Comparison of ENCODE assay signal across 38 cellular contexts in genomic region chr1:170370087-170370486, GRCh38.
"Had no signal": no experiment of that assay in that cellular context is flagged by ENCODE, and none has a peak within 500 bp of the region (broad histone marks: within the 10 kb centered on the region; RNA-seq: fewer than 3 reads in every experiment).

No MANE protein-coding gene starts in this region.

- H3K36me3 ChIP-seq: adrenal gland, ascending aorta, brain microvascular endothelial cell, breast epithelium, cardiac muscle cell had no signal

- H3K4me3 Mint-ChIP-seq: activated naive CD4-positive, alpha-beta T cell treated with anti-CD3 and anti-CD28 coated beads for 36 hours; activated naive CD4-positive, alpha-beta T cell treated with anti-CD3 and anti-CD28 coated beads, Interleukin-2, amount 10 ng/mL, durations not matched to agents 7 days and 5 days; activated naive CD4-positive, alpha-beta T cell treated with anti-CD3 and anti-CD28 coated beads, Interleukin-2, amount 50 U/mL, for 24 hours; activated naive CD8-positive, alpha-beta T cell; activated naive CD8-positive, alpha-beta T cell treated with anti-CD3 and anti-CD28 coated beads for 36 hours; activated naive CD8-positive, alpha-beta T cell treated with anti-CD3 and anti-CD28 coated beads, Interleukin-2, amount 10 ng/mL, durations not matched to agents 7 days and 5 days; activated naive CD8-positive, alpha-beta T cell treated with anti-CD3 and anti-CD28 coated beads, Interleukin-2, amount 50 U/mL, for 24 hours; activated T-cell treated with anti-CD3 and anti-CD28 coated beads, Interleukin-2, amount 50 U/mL, for 24 hours; activated T-cell treated with anti-CD3 and anti-CD28 coated beads, Interleukin-2, amount 50 U/mL, for 4 hours; activated T-cell treated with anti-CD3 and anti-CD28 coated beads, Interleukin-2, amount 50 U/mL, for 72 hours; activated T-helper 1 cell treated with anti-CD3 and anti-CD28 coated beads, Interleukin-12 subunit alpha, Interleukin-12 subunit beta, Interleukin-2, Interleukin-4 antibody, amounts not matched to agents 30 ng/mL and 10 ng/mL and 1 ng/mL, durations not matched to agents 14 hours and 24 hours and 36 hours; activated T-helper 17 cell treated with anti-CD3 and anti-CD28 coated beads, Interleukin-2, amount 50 U/mL, for 72 hours; brain; central memory CD8-positive, alpha-beta T cell had no signal

- H3K4me1 Mint-ChIP-seq: activated naive CD4-positive, alpha-beta T cell treated with anti-CD3 and anti-CD28 coated beads, Interleukin-2, amount 10 ng/mL, durations not matched to agents 7 days and 5 days; activated naive CD4-positive, alpha-beta T cell treated with anti-CD3 and anti-CD28 coated beads, Interleukin-2, amount 50 U/mL, for 24 hours; activated naive CD8-positive, alpha-beta T cell treated with anti-CD3 and anti-CD28 coated beads for 36 hours; activated naive CD8-positive, alpha-beta T cell treated with anti-CD3 and anti-CD28 coated beads, Interleukin-2, amount 10 ng/mL, durations not matched to agents 7 days and 5 days; activated naive CD8-positive, alpha-beta T cell treated with anti-CD3 and anti-CD28 coated beads, Interleukin-2, amount 50 U/mL, for 24 hours; activated T-helper 17 cell treated with anti-CD3 and anti-CD28 coated beads, Interleukin-2, amount 50 U/mL, for 72 hours; brain; central memory CD8-positive, alpha-beta T cell had no signal

- H3K27ac Mint-ChIP-seq: activated naive CD4-positive, alpha-beta T cell treated with anti-CD3 and anti-CD28 coated beads for 36 hours; activated naive CD4-positive, alpha-beta T cell treated with anti-CD3 and anti-CD28 coated beads, Interleukin-2, amount 10 ng/mL, durations not matched to agents 7 days and 5 days; activated naive CD4-positive, alpha-beta T cell treated with anti-CD3 and anti-CD28 coated beads, Interleukin-2, amount 50 U/mL, for 24 hours; activated naive CD4-positive, alpha-beta T cell treated with anti-CD3 and anti-CD28 coated beads, Interleukin-2, amount 50 U/mL, for 72 hours; activated naive CD8-positive, alpha-beta T cell; activated naive CD8-positive, alpha-beta T cell treated with anti-CD3 and anti-CD28 coated beads for 36 hours; activated naive CD8-positive, alpha-beta T cell treated with anti-CD3 and anti-CD28 coated beads, Interleukin-2, amount 10 ng/mL, durations not matched to agents 7 days and 5 days; activated naive CD8-positive, alpha-beta T cell treated with anti-CD3 and anti-CD28 coated beads, Interleukin-2, amount 50 U/mL, for 24 hours; activated T-cell treated with anti-CD3 and anti-CD28 coated beads, Interleukin-2, amount 50 U/mL, for 24 hours; activated T-cell treated with anti-CD3 and anti-CD28 coated beads, Interleukin-2, amount 50 U/mL, for 72 hours; activated T-helper 1 cell treated with anti-CD3 and anti-CD28 coated beads, Interleukin-12 subunit alpha, Interleukin-12 subunit beta, Interleukin-2, Interleukin-4 antibody, amounts not matched to agents 30 ng/mL and 10 ng/mL and 1 ng/mL, durations not matched to agents 14 hours and 24 hours and 36 hours; activated T-helper 17 cell treated with anti-CD3 and anti-CD28 coated beads, Interleukin-2, amount 50 U/mL, for 72 hours; activated T-helper 2 cell treated with anti-CD3 and anti-CD28 coated beads, Interferon-gamma antibody, Interleukin-2, Interleukin-4, amounts not matched to agents 10 μg/mL and 5 μg/mL and 100 μg/mL, durations not matched to agents 14 hours and 24 hours and 36 hours; brain had no signal

- H3K27me3 ChIP-seq: adrenal gland, ascending aorta, body of pancreas, brain microvascular endothelial cell, breast epithelium, cardiac muscle cell had no signal

- H3K27ac ChIP-seq: adrenal gland, ascending aorta, body of pancreas, brain microvascular endothelial cell, breast epithelium, cardiac muscle cell had no signal

- DNase-seq: activated effector memory CD4-positive, alpha-beta T cell treated with anti-CD3 and anti-CD28 coated beads, Interleukin-2, amount 50 U/mL, for 16 hours; activated effector memory CD4-positive, alpha-beta T cell treated with Interleukin-2 at 50 U/mL for 16 hours; activated gamma-delta T cell; activated gamma-delta T cell treated with Interleukin-2 at 50 U/mL for 16 hours; activated naive CD4-positive, alpha-beta T cell; activated naive CD4-positive, alpha-beta T cell treated with anti-CD3 and anti-CD28 coated beads for 36 hours; activated naive CD4-positive, alpha-beta T cell treated with anti-CD3 and anti-CD28 coated beads, Interleukin-2, amount 10 ng/mL, durations not matched to agents 7 days and 5 days; activated naive CD4-positive, alpha-beta T cell treated with anti-CD3 and anti-CD28 coated beads, Interleukin-2, amount 50 U/mL, for 16 hours; activated naive CD4-positive, alpha-beta T cell treated with Interleukin-2 at 50 U/mL for 16 hours; activated naive CD8-positive, alpha-beta T cell treated with anti-CD3 and anti-CD28 coated beads for 36 hours; activated naive CD8-positive, alpha-beta T cell treated with anti-CD3 and anti-CD28 coated beads, Interleukin-2, amount 10 ng/mL, durations not matched to agents 7 days and 5 days; activated naive CD8-positive, alpha-beta T cell treated with anti-CD3 and anti-CD28 coated beads, Interleukin-2, amount 50 U/mL, for 24 hours; activated T-cell treated with anti-CD3 and anti-CD28 coated beads, Interleukin-2, amount 50 U/mL, for 1 hour; activated T-cell treated with anti-CD3 and anti-CD28 coated beads, Interleukin-2, amount 50 U/mL, for 24 hours; activated T-cell treated with anti-CD3 and anti-CD28 coated beads, Interleukin-2, amount 50 U/mL, for 4 hours; activated T-cell treated with anti-CD3 and anti-CD28 coated beads, Interleukin-2, amount 50 U/mL, for 48 hours; activated T-cell treated with anti-CD3 and anti-CD28 coated beads, Interleukin-2, amount 50 U/mL, for 72 hours; adrenal gland; amniotic stem cell; amygdala; anterior cingulate cortex; aorta; body of pancreas; brain microvascular endothelial cell; caudate nucleus; central memory CD4-positive, alpha-beta T cell; cerebellar nuclear complex had no signal

- H3K4me3 ChIP-seq: adrenal gland, ascending aorta, body of pancreas, breast epithelium, cardiac muscle cell had no signal

- H3K36me3 Mint-ChIP-seq: activated naive CD4-positive, alpha-beta T cell treated with anti-CD3 and anti-CD28 coated beads, Interleukin-2, amount 10 ng/mL, durations not matched to agents 7 days and 5 days; activated naive CD4-positive, alpha-beta T cell treated with anti-CD3 and anti-CD28 coated beads, Interleukin-2, amount 50 U/mL, for 24 hours; activated naive CD8-positive, alpha-beta T cell; activated naive CD8-positive, alpha-beta T cell treated with anti-CD3 and anti-CD28 coated beads for 36 hours; activated naive CD8-positive, alpha-beta T cell treated with anti-CD3 and anti-CD28 coated beads, Interleukin-2, amount 10 ng/mL, durations not matched to agents 7 days and 5 days; brain had no signal

- H3K9me3 Mint-ChIP-seq: activated naive CD4-positive, alpha-beta T cell treated with anti-CD3 and anti-CD28 coated beads for 36 hours; activated naive CD4-positive, alpha-beta T cell treated with anti-CD3 and anti-CD28 coated beads, Interleukin-2, amount 10 ng/mL, durations not matched to agents 7 days and 5 days; activated T-helper 1 cell treated with anti-CD3 and anti-CD28 coated beads, Interleukin-12 subunit alpha, Interleukin-12 subunit beta, Interleukin-2, Interleukin-4 antibody, amounts not matched to agents 30 ng/mL and 10 ng/mL and 1 ng/mL, durations not matched to agents 14 hours and 24 hours and 36 hours; activated T-helper 17 cell treated with anti-CD3 and anti-CD28 coated beads, Interleukin-2, amount 50 U/mL, for 72 hours; activated T-helper 2 cell treated with anti-CD3 and anti-CD28 coated beads, Interferon-gamma antibody, Interleukin-2, Interleukin-4, amounts not matched to agents 10 μg/mL and 5 μg/mL and 100 μg/mL, durations not matched to agents 14 hours and 24 hours and 36 hours had no signal

- H3K9me3 ChIP-seq: adrenal gland, ascending aorta, body of pancreas, breast epithelium had no signal

- H3K27me3 Mint-ChIP-seq: activated naive CD4-positive, alpha-beta T cell treated with anti-CD3 and anti-CD28 coated beads, Interleukin-2, amount 10 ng/mL, durations not matched to agents 7 days and 5 days had no signal

- H3K4me1 ChIP-seq: adrenal gland, body of pancreas, breast epithelium had no signal

- ATAC-seq: activated naive CD4-positive, alpha-beta T cell treated with anti-CD3 and anti-CD28 coated beads, Interleukin-2, amount 50 U/mL, for 72 hours; activated naive CD8-positive, alpha-beta T cell treated with anti-CD3 and anti-CD28 coated beads, Interleukin-2, amount 50 U/mL, for 24 hours; activated T-cell treated with anti-CD3 and anti-CD28 coated beads, Interleukin-2, amount 50 U/mL, for 4 hours; activated T-cell treated with anti-CD3 and anti-CD28 coated beads, Interleukin-2, amount 50 U/mL, for 72 hours; activated T-helper 17 cell treated with anti-CD3 and anti-CD28 coated beads, Interleukin-2, amount 50 U/mL, for 72 hours; body of pancreas had no signal
